14 cellular contexts compared by ENCODE assay signal in the genomic region with DNA sequence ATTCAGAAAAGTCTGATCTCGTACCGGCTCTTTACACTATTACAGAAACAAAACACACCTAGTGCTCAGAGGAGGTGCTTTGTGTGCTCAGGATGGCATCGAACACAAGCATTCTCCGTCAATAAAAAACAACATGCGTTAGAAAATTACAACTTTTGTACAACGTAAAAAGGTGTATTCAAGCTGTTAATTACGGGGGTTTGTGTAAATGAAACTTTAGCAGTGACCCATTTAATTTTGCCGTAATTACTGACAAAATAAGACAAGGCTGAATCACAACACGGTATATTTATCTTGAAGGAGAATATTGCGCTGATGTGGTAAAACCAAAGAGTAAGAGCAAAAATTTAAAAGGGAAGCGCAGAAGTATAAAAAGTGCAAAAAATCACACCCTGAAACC.
"Had no signal": no experiment of that assay in that cellular context is flagged by ENCODE, and none has a peak within 500 bp of the region (broad histone marks: within the 10 kb centered on the region; RNA-seq: fewer than 3 reads in every experiment).

No MANE protein-coding gene starts in this region.

- H3K9me3 ChIP-seq: left lung, tibial artery had no signal

- H3K4me3 ChIP-seq: left lung, tibial artery had no signal

- H3K36me3 ChIP-seq: brain microvascular endothelial cell, left lung, tibial artery had no signal

- DNase-seq: activated CD4-positive, alpha-beta memory T cell treated with anti-CD3 and anti-CD28 coated beads, Interleukin-2, amount 10 ng/mL, durations not matched to agents 7 days and 5 days; activated CD4-positive, alpha-beta T cell treated with anti-CD3 and anti-CD28 coated beads for 36 hours; activated CD8-positive, alpha-beta memory T cell treated with anti-CD3 and anti-CD28 coated beads, Interleukin-2, amount 50 U/mL, for 48 hours; activated naive CD4-positive, alpha-beta T cell treated with Interleukin-2 at 50 U/mL for 16 hours; activated naive CD8-positive, alpha-beta T cell treated with anti-CD3 and anti-CD28 coated beads, Interleukin-2, amount 50 U/mL, for 24 hours; anterior cingulate cortex; brain microvascular endothelial cell; central memory CD4-positive, alpha-beta T cell; head of caudate nucleus; left lung; stimulated activated naive CD4-positive, alpha-beta T cell; substantia nigra; SW 1271; tibial artery had no signal

- H3K27ac ChIP-seq: brain microvascular endothelial cell, left lung, tibial artery had no signal

- ATAC-seq: activated CD4-positive, alpha-beta T cell treated with anti-CD3 and anti-CD28 coated beads for 36 hours; activated naive CD8-positive, alpha-beta T cell treated with anti-CD3 and anti-CD28 coated beads, Interleukin-2, amount 50 U/mL, for 24 hours; left lung had no signal
